In the genomic region with DNA sequence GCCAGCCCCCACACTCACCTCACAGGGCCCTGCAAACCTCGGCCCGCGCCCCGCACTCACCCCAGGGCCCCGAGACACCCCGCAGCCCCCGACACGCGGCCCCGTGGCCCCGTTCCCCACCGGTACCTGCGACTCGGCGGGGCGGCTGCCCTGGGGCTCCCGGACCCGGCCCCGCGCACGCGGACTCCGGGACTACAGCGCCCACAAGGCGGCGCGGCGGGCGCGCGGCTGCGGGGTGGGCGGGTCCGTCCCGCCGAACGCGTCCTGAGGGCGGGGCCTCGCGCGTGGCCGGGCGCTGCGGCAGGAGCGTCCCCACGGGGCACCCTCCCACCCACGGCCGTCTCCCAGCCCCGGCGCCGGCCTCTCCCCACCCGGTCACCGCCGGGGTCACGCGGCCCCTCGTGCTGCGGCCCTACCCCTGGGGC, we compare ENCODE assay signal across 8 cellular contexts. TPM values are rescaled to one million over a fixed set of nuclear protein-coding genes. Genes with fewer than 3 reads are reported as not detected.
DNase-seq lines count a peak whose midpoint lies in the region; ATAC-seq and TF ChIP-seq lines count a peak whose summit lies in the region.

SLC19A1 (minus strand) TSS at position 199 of the 425 bp plus-strand sequence. CDS start 4,481 bp downstream, outside the sequence.

- CTCF ChIA-PET in T-cell (lab: Charles Lee) = no interaction called here

- H3K27ac Mint-ChIP-seq in T-cell = peak within 1 kb of the TSS in 1 of 2 donors; percentile 73

- H3K4me3 ChIP-seq in BLaER1 (peak within 1 kb of the TSS; percentile 72), HUES6 (ENCODE audit: low read depth, low read length) (peak within 1 kb of the TSS; percentile 78), adrenal gland (peak within 1 kb of the TSS in 3 of 4 donors; percentile 40 to 94 (median 53)), right atrium auricular region (peak within 1 kb of the TSS; percentile 75 to 82)

- H3K27me3 ChIP-seq in BLaER1 (no peaks in the 10 kb centered on the region), HUES6 (ENCODE audit: control insufficient read depth, insufficient read depth, low read length) (no peaks in the 10 kb centered on the region), adrenal gland (no peaks in the 10 kb centered on the region), right atrium auricular region (no peaks in the 10 kb centered on the region)

- no peaks in the 10 kb centered on the region for H3K9me3 Mint-ChIP-seq in T-cell

- no peaks in the 10 kb centered on the region for H3K36me3 Mint-ChIP-seq in T-cell

- H3K9ac ChIP-seq in BLaER1 = peak within 1 kb of the TSS; percentile 85
- peak within 1 kb of the TSS; percentile 56 for H3K9ac ChIP-seq in HUES6 (ENCODE audit: low read length)

- POLR2A ChIA-PET in T-cell (lab: Charles Lee) = no interaction called here

- H3K4me1 Mint-ChIP-seq in T-cell = peaks cover 4 to 16% (median 16%) of the 10 kb centered on the region in 3 donors

- DNase-seq in GM19238 (ENCODE audit: insufficient read length, low spot score) (peak; percentile 98), T-cell (peak in 33 of 34 experiments; percentile 34 to 76 (median 60)), adrenal gland (peak; percentile 45 to 77 (median 62)), right atrium auricular region (ENCODE audit: low spot score) (peak; percentile 61), pulmonary artery endothelial cell (ENCODE audit: low read depth, low spot score) (no peak), DMS153 (lab: John Stamatoyannopoulos, UW) (no peak)

- peaks cover 27% of the 10 kb centered on the region for H3K36me3 ChIP-seq in BLaER1
- H3K36me3 ChIP-seq in HUES6 (ENCODE audit: control insufficient read depth, insufficient read depth, low read length) = peaks cover 2% of the 10 kb centered on the region
- H3K36me3 ChIP-seq in adrenal gland (replicated peaks in 1 of 2) = no peaks in the 10 kb centered on the region
- no peaks in the 10 kb centered on the region for H3K36me3 ChIP-seq in right atrium auricular region

- WGBS in adrenal gland, 4 donors = 0% methylated on average over 50 to 59 of the region's 59 CpGs; no CpG with 5 or more reads in 2 of the 4 donors

- no peaks in the 10 kb centered on the region for H3K27me3 Mint-ChIP-seq in T-cell

- H4K20me1 ChIP-seq in BLaER1 = peaks cover 37% of the 10 kb centered on the region

- peak within 1 kb of the TSS; percentile 85 for H3K27ac ChIP-seq in BLaER1
- no peak within 1 kb of the TSS for H3K27ac ChIP-seq in HUES6 (ENCODE audit: low read depth, low read length)
- peak within 1 kb of the TSS in 2 of 5 donors; percentile 47 to 80 for H3K27ac ChIP-seq in adrenal gland
- H3K27ac ChIP-seq in right atrium auricular region = peak within 1 kb of the TSS; percentile 51 to 61

- peak within 1 kb of the TSS; percentile 66 to 77 (median 73) for H3K4me3 Mint-ChIP-seq in T-cell

- peak in 1 of 2 donors; percentile 22 for TF ChIP-seq POLR2A in adrenal gland (IDR thresholded peaks at IDR 0.05)

- TF ChIP-seq CTCF in adrenal gland (IDR thresholded peaks at IDR 0.05) (peak in 3 of 6 experiments; percentile 47 to 69 (median 62)), right atrium auricular region (IDR thresholded peaks at IDR 0.05) (peak; percentile 60 to 64)

- peak; percentile 87 to 91 (median 90) for ATAC-seq in T-cell (replicated peaks in 1 of 4)

- H3K4me2 ChIP-seq in BLaER1 = peak within 1 kb of the TSS; percentile 99

- intact Hi-C loops in adrenal gland (cut with DNase I) = no loop called here

- H3K9me3 ChIP-seq in BLaER1 (no peaks in the 10 kb centered on the region), HUES6 (ENCODE audit: control insufficient read depth, insufficient read depth, low read depth, low read length) (no peaks in the 10 kb centered on the region), adrenal gland (replicated peaks in 1 of 3) (no peaks in the 10 kb centered on the region), right atrium auricular region (no peaks in the 10 kb centered on the region)

- H3K4me1 ChIP-seq in BLaER1 (peaks cover 51% of the 10 kb centered on the region), HUES6 (ENCODE audit: control insufficient read depth, insufficient read depth, low read length) (peaks cover 14% of the 10 kb centered on the region; the same call in 1 of the 2 replicates), adrenal gland (replicated peaks in 1 of 2) (peaks cover 7 to 13% of the 10 kb centered on the region in 2 donors), right atrium auricular region (peaks cover 0 to 21% of the 10 kb centered on the region in 2 donors)

RNA-seq across cellular contexts. Expression of gene SLC19A1, which starts in this region (rescaled TPM):
- total RNA-seq in T-cell (10 to 100 TPM; 10.4 to 19.2 (median 16.4) TPM), adrenal gland (10 to 100 TPM; 13.1 to 21.2 (median 18.9) TPM), right atrium auricular region (1 to 10 TPM; 2.2 to 5.3 TPM), pulmonary artery endothelial cell (16.3 and 21.9 TPM in 2 replicates)
- 10 to 100 TPM in 2 of 3 donors, 1 to 10 TPM in 1; 1.7 to 15.2 (median 14.2) TPM for polyA plus RNA-seq in adrenal gland

Comparison
In these comparisons a context has a peak if more than half of its experiments do, and no peak if none do; other contexts are left out.
1. DNase-seq: peak in GM19238 (single experiment), T-cell (33 of 34), adrenal gland (7 of 7) and right atrium auricular region (single experiment); none in pulmonary artery endothelial cell (single experiment) and DMS153 (single experiment).
2. Peak in every context shown above with its lines, with median percentiles within 50 percentile points of each other: H3K4me3 ChIP-seq.